Comparison of ENCODE assay signal across 18 cellular contexts in the genomic region with DNA sequence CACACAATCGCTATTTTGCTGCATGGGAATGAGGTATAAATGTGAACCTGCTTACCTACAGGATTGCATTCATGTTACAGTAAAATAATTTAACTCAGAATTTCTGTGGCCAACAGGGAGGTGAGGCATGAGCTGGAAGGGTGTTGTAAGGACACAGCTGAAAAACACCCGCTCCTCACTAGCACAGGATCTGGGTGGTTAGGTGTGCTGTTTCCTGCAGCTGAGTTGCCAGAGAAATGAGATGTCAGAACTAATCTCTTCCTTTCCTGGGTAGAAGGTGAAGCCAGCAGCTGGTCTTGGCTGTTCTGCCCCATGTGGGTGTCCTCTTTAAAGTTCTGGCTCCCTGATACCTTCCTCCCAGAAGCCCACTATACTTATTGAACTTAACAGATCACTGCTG.
"Had no signal": no experiment of that assay in that cellular context is flagged by ENCODE, and none has a peak within 500 bp of the region (broad histone marks: within the 10 kb centered on the region; RNA-seq: fewer than 3 reads in every experiment).

No MANE protein-coding gene starts in this region.

- H3K4me1 ChIP-seq: adrenal gland, body of pancreas, uterus had no signal

- DNase-seq: activated CD4-positive, alpha-beta T cell treated with anti-CD3 and anti-CD28 coated beads, Interleukin-2, amount 50 U/mL, for 4 hours; activated effector memory CD4-positive, alpha-beta T cell treated with anti-CD3 and anti-CD28 coated beads, Interleukin-2, amount 50 U/mL, for 16 hours; activated T-cell treated with anti-CD3 and anti-CD28 coated beads, Interleukin-2, amount 50 U/mL, for 72 hours; adrenal gland; body of pancreas; caudate nucleus; kidney glomerular epithelial cell; stimulated activated CD4-positive, alpha-beta T cell treated with anti-CD3 and anti-CD28 coated beads, Interleukin-12 subunit alpha, Interleukin-12 subunit beta, amount 100 ng/mL, for 4 hours; stimulated activated CD4-positive, alpha-beta T cell treated with anti-CD3 and anti-CD28 coated beads, Interleukin-1b, Interleukin-23, amount 100 ng/mL, for 48 hours; stimulated activated CD8-positive, alpha-beta memory T cell treated with anti-CD3 and anti-CD28 coated beads, Interleukin-4, amount 100 ng/mL, for 48 hours; stimulated activated naive CD4-positive, alpha-beta T cell; uterus had no signal

- H3K27me3 ChIP-seq: adrenal gland, body of pancreas, gastroesophageal sphincter, heart left ventricle, tibial nerve, uterus had no signal

- FAIRE-seq: colon, endometrium had no signal

- H3K27ac ChIP-seq: adrenal gland, body of pancreas had no signal

- ATAC-seq: activated T-cell treated with anti-CD3 and anti-CD28 coated beads, Interleukin-2, amount 50 U/mL, for 72 hours; body of pancreas; esophagus mucosa had no signal

- H3K36me3 ChIP-seq: adrenal gland, gastroesophageal sphincter, heart left ventricle, tibial nerve, uterus had no signal

- H3K9me3 ChIP-seq: adrenal gland, body of pancreas, gastroesophageal sphincter, tibial nerve, uterus had no signal

- H3K4me3 ChIP-seq: adrenal gland, body of pancreas, gastroesophageal sphincter, heart left ventricle, tibial nerve, uterus had no signal
